16 cellular contexts compared by ENCODE assay signal in genomic region chr3:64647825-64648224, GRCh38. TPM values are rescaled to one million over a fixed set of nuclear protein-coding genes. Genes with fewer than 3 reads are reported as not detected.
A peak's percentile ranks its signal among the peaks of the same experiment; 100 is the strongest.
DNase-seq lines count a peak whose midpoint lies in the region; ATAC-seq and TF ChIP-seq lines count a peak whose summit lies in the region.
"Had no signal": no experiment of that assay in that cellular context is flagged by ENCODE, and none has a peak within 500 bp of the region (broad histone marks: within the 10 kb centered on the region; RNA-seq: fewer than 3 reads in every experiment).

No MANE protein-coding gene starts in this region.

- no peaks in the 10 kb centered on the region for H3K27me3 Mint-ChIP-seq in mesothelial cell of epicardium (ENCODE audit: low read depth)
- H3K27me3 Mint-ChIP-seq: CD4-positive, alpha-beta memory T cell; IgD-negative memory B cell had no signal

- WGBS in tibial nerve, 2 donors: 59 to 60% methylated on average over 7 of the region's 7 CpGs

- no peaks in the 10 kb centered on the region for H3K9me3 Mint-ChIP-seq in mesothelial cell of epicardium
- H3K9me3 Mint-ChIP-seq: GM23338, IgD-negative memory B cell had no signal

- H3K4me1 Mint-ChIP-seq in mesothelial cell of epicardium: peaks cover 26% of the 10 kb centered on the region
- H3K4me1 Mint-ChIP-seq: CD4-positive, alpha-beta memory T cell; IgD-negative memory B cell had no signal

- CTCF ChIA-PET in HEK293T (lab: Yijun Ruan, JAX): no interaction called here

- H3K4me3 ChIP-seq in tibial nerve: no peak overlapping the region
- H3K4me3 ChIP-seq: A549, GM23338 had no signal

- no peak overlapping the region for H3K4me3 Mint-ChIP-seq in mesothelial cell of epicardium
- H3K4me3 Mint-ChIP-seq: CD4-positive, alpha-beta memory T cell; GM23338; IgD-negative memory B cell had no signal

- DNase-seq in HEK293T (ENCODE audit: extremely low spot score): no peak
- peak; percentile 65 for DNase-seq in NCI-H774 (lab: John Stamatoyannopoulos, UW)
- peak; percentile 24 for DNase-seq in left kidney (ENCODE audit: low read depth, low spot score)
- DNase-seq in tibial nerve (ENCODE audit: low spot score in 2 of 2): no peak
- DNase-seq in mesothelial cell of epicardium (ENCODE audit: low spot score in 2 of 2, unreplicated experiment in 2 of 2): no peak
- DNase-seq in NCI-H526 treated with DMSO at 0.1 percent for 48 hours (lab: John Stamatoyannopoulos, UW): no peak
- DNase-seq: BE2C; CD4-positive, alpha-beta memory T cell; DMS79; H7 had no signal

- ATAC-seq in HG02870 (IDR thresholded peaks at IDR 0.05; ENCODE audit: unreplicated experiment): no peak
- ATAC-seq: A549, GM23338 had no signal

- H3K27ac Mint-ChIP-seq in mesothelial cell of epicardium: no peak overlapping the region
- H3K27ac Mint-ChIP-seq: CD4-positive, alpha-beta memory T cell; GM23338; IgD-negative memory B cell had no signal

- peaks cover 0 to 50% (median 0%) of the 10 kb centered on the region in 3 donors for H3K36me3 ChIP-seq in tibial nerve

- H3K4me1 ChIP-seq in tibial nerve: peaks cover 0 to 54% (median 13%) of the 10 kb centered on the region in 4 donors
- H3K4me1 ChIP-seq: A549 had no signal

- H3K27ac ChIP-seq in tibial nerve: peak overlapping the region in 3 of 4 donors; percentile 29 to 56 (median 56)
- H3K27ac ChIP-seq: A549, C4-2B had no signal

- no peaks in the 10 kb centered on the region for H3K27me3 ChIP-seq in tibial nerve
- H3K27me3 ChIP-seq: BE2C had no signal

- TF ChIP-seq EP300 in tibial nerve (IDR thresholded peaks at IDR 0.05): no peak

- peaks cover 29% of the 10 kb centered on the region for H3K36me3 Mint-ChIP-seq in mesothelial cell of epicardium
- H3K36me3 Mint-ChIP-seq: CD4-positive, alpha-beta memory T cell; IgD-negative memory B cell had no signal

- no peaks in the 10 kb centered on the region for H3K9me3 ChIP-seq in tibial nerve
- H3K9me3 ChIP-seq: A549, BE2C had no signal

- no peak for TF ChIP-seq CTCF in tibial nerve (IDR thresholded peaks at IDR 0.05)
- no peak for TF ChIP-seq CTCF in mesothelial cell of epicardium (IDR thresholded peaks at IDR 0.05; ENCODE audit: unreplicated experiment)

- TF ChIP-seq POLR2A in tibial nerve (IDR thresholded peaks at IDR 0.05): no peak

- POLR2A ChIA-PET in HEK293T (lab: Yijun Ruan, JAX): no interaction called here

TF ChIP-seq in HEK293T, 16 proteins besides CTCF, POLR2A, EP300 and RAD21:
- TF ChIP-seq FOXA1 (IDR thresholded peaks at IDR 0.05): no peak
- TF ChIP-seq, protein P1, sequence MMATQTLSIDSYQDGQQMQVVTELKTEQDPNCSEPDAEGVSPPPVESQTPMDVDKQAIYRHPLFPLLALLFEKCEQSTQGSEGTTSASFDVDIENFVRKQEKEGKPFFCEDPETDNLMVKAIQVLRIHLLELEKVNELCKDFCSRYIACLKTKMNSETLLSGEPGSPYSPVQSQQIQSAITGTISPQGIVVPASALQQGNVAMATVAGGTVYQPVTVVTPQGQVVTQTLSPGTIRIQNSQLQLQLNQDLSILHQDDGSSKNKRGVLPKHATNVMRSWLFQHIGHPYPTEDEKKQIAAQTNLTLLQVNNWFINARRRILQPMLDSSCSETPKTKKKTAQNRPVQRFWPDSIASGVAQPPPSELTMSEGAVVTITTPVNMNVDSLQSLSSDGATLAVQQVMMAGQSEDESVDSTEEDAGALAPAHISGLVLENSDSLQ (IDR thresholded peaks at IDR 0.05): peak; percentile 20; the same call in 1 of the 2 replicates

RNA-seq across cellular contexts. Expression of gene ADAMTS9, which starts 40.0 kb away (rescaled TPM):
- total RNA-seq in tibial nerve (100 to 1,000 TPM in 1 of 4 donors, 10 to 100 TPM in 3; 79.1 to 145 (median 95.0) TPM), mesothelial cell of epicardium (115 to 129 TPM (median 127 TPM) in 3 replicates)
- total RNA-seq: CD4-positive, alpha-beta memory T cell; G401 had no signal

Comparison
In these comparisons a context has a peak if more than half of its experiments do, and no peak if none do; other contexts are left out.
1. DNase-seq: peak in NCI-H774 (single experiment) and left kidney (single experiment); none in HEK293T (single experiment), tibial nerve (0 of 2), mesothelial cell of epicardium (0 of 2) and NCI-H526 treated with DMSO at 0.1 percent for 48 hours (single experiment).